In genomic region chr2:65431417-65432226, GRCh38 we compare ENCODE assay signal across 8 cellular contexts. TPM values are rescaled to one million over a fixed set of nuclear protein-coding genes. Genes with fewer than 3 reads are reported as not detected.
DNase-seq lines count a peak whose midpoint lies in the region; ATAC-seq, FAIRE-seq and TF ChIP-seq lines count a peak whose summit lies in the region.

No MANE protein-coding gene starts in this region.

- no peak for FAIRE-seq in H1 (lab: Jason Lieb, UNC)

- peak overlapping the region; percentile 57; the same call in 1 of the 2 replicates for H4K8ac ChIP-seq in H1 (ENCODE audit: extremely low read depth, insufficient read depth, low read length)

- peaks cover 3% of the 10 kb centered on the region for H3K36me3 Mint-ChIP-seq in activated CD4-positive, alpha-beta memory T cell treated with anti-CD3 and anti-CD28 coated beads, Interleukin-2, amount 10 ng/mL, durations not matched to agents 7 days and 5 days (ENCODE audit: low read depth)
- H3K36me3 Mint-ChIP-seq in stimulated activated naive B cell treated with anti-CD40 and anti-IgM and Interleukin-4, amounts not matched to agents 10 μg/mL and 1 μg/mL and 100 μg/mL, for 72 hours, result peaks cover 4 to 9% of the 10 kb centered on the region in 2 donors

- no peaks in the 10 kb centered on the region for H3K9me3 Mint-ChIP-seq in activated CD4-positive, alpha-beta memory T cell treated with anti-CD3 and anti-CD28 coated beads, Interleukin-2, amount 10 ng/mL, durations not matched to agents 7 days and 5 days
- H3K9me3 Mint-ChIP-seq in stimulated activated naive B cell treated with anti-CD40 and anti-IgM and Interleukin-4, amounts not matched to agents 10 μg/mL and 1 μg/mL and 100 μg/mL, for 72 hours, result no peaks in the 10 kb centered on the region

- H3K18ac ChIP-seq in H1 (ENCODE audit: extremely low read depth, low read length), result peak overlapping the region; percentile 43; the same call in 1 of the 2 replicates

- POLR2A ChIA-PET in activated CD4-positive, alpha-beta memory T cell treated with anti-CD3 and anti-CD28 coated beads, Interleukin-2, amount 10 ng/mL, durations not matched to agents 7 days and 5 days (lab: Charles Lee), result interaction anchor here (0.9 to 3.6 kb wide), 8 partner anchors 10 to 377 kb away, joined by 3 to 22 read pairs (median 6); partner anchors contain the start of gene ACTR2
- POLR2A ChIA-PET in H1 (lab: Charles Lee; ENCODE audit: partially characterized antibody), result interaction anchor here (0.6 to 0.9 kb wide), 2 partner anchors 19 to 1583 kb away, joined by 3 read pairs; no protein-coding TSS in a partner anchor

- H2AFZ ChIP-seq in H1 (ENCODE audit: low read length), result no peak overlapping the region

- H2BK20ac ChIP-seq in H1 (ENCODE audit: low read length), result no peak overlapping the region

- H3K4ac ChIP-seq in H1 (replicated peaks; ENCODE audit: insufficient read length, low read depth, low read length), result no peak overlapping the region

- no peak overlapping the region for H3K56ac ChIP-seq in H1 (replicated peaks; ENCODE audit: insufficient read length, low read depth, low read length)

- no peaks in the 10 kb centered on the region for H3K9me3 ChIP-seq in H1 (ENCODE audit: insufficient read depth in 2 of 2, low read depth in 1 of 2, low read length in 1 of 2)

- H3K9ac ChIP-seq in H1 (replicated peaks in 1 of 4; ENCODE audit: extremely low read depth in 1 of 4, low read depth in 3 of 4, low read length in 3 of 4), result peak overlapping the region in 3 of 4 experiments; percentile 38 to 48 (median 44); a peak in 5 of 7 replicates

- H2BK15ac ChIP-seq in H1 (ENCODE audit: low read length), result no peak overlapping the region

- DNase-seq in NCI-H2196 (lab: John Stamatoyannopoulos, UW; ENCODE audit: unreplicated experiment), result peak; percentile 24
- no peak for DNase-seq in NCI-H2196 treated with DMSO at 0.1 percent for 48 hours (lab: John Stamatoyannopoulos, UW; ENCODE audit: unreplicated experiment)
- peak; percentile 9 for DNase-seq in NCI-H187 treated with DMSO at 0.1 percent for 48 hours (lab: John Stamatoyannopoulos, UW)
- peak; percentile 57 for DNase-seq in activated CD4-positive, alpha-beta memory T cell treated with anti-CD3 and anti-CD28 coated beads, Interleukin-2, amount 10 ng/mL, durations not matched to agents 7 days and 5 days
- DNase-seq in H1 (ENCODE audit: low read depth in 1 of 2, low spot score in 2 of 2), result peak in 1 of 2 experiments; percentile 65
- peak; percentile 90 for DNase-seq in mesenteric fat pad (ENCODE audit: low spot score)
- peak; percentile 61 for DNase-seq in stimulated activated naive B cell treated with anti-CD40 and anti-IgM and Interleukin-4, amounts not matched to agents 10 μg/mL and 1 μg/mL and 100 μg/mL, for 72 hours

- H3K27ac Mint-ChIP-seq in activated CD4-positive, alpha-beta memory T cell treated with anti-CD3 and anti-CD28 coated beads, Interleukin-2, amount 10 ng/mL, durations not matched to agents 7 days and 5 days, result peak overlapping the region; percentile 72
- H3K27ac Mint-ChIP-seq in stimulated activated naive B cell treated with anti-CD40 and anti-IgM and Interleukin-4, amounts not matched to agents 10 μg/mL and 1 μg/mL and 100 μg/mL, for 72 hours, result peak overlapping the region; percentile 97

- H3K27ac ChIP-seq in H1 (ENCODE audit: low read depth, low read length), result no peak overlapping the region

- CTCF ChIA-PET in activated CD4-positive, alpha-beta memory T cell treated with anti-CD3 and anti-CD28 coated beads, Interleukin-2, amount 10 ng/mL, durations not matched to agents 7 days and 5 days (lab: Charles Lee), result interaction anchor here (1.1 to 1.3 kb wide), 2 partner anchors 65 to 111 kb away, joined by 3 read pairs; no protein-coding TSS in a partner anchor
- CTCF ChIA-PET in H1 (lab: Charles Lee; ENCODE audit: partially characterized antibody), result interaction anchor here (0.7 to 1.4 kb wide), 2 partner anchors 14 to 160 kb away, joined by 3 read pairs; no protein-coding TSS in a partner anchor

- no peak overlapping the region for H2BK120ac ChIP-seq in H1 (replicated peaks; ENCODE audit: low read depth, low read length)

- H2BK5ac ChIP-seq in H1 (ENCODE audit: low read depth, low read length), result no peak overlapping the region; the same call in 1 of the 2 replicates

- 3% methylated on average over 56 of the region's 72 CpGs; no CpG with 5 or more reads in 1 of the 2 experiments for WGBS in H1 (ENCODE audit: extremely low coverage in 1 of 2, insufficient coverage in 1 of 2, insufficient read length in 1 of 2, insufficient replicate concordance in 2 of 2, low coverage in 1 of 2, low lambda C conversion rate in 2 of 2, missing lambda C conversion rate in 1 of 2), 2 experiments

- H3K4me1 Mint-ChIP-seq in activated CD4-positive, alpha-beta memory T cell treated with anti-CD3 and anti-CD28 coated beads, Interleukin-2, amount 10 ng/mL, durations not matched to agents 7 days and 5 days, result peaks cover 24% of the 10 kb centered on the region
- H3K4me1 Mint-ChIP-seq in stimulated activated naive B cell treated with anti-CD40 and anti-IgM and Interleukin-4, amounts not matched to agents 10 μg/mL and 1 μg/mL and 100 μg/mL, for 72 hours, result peaks cover 11 to 43% of the 10 kb centered on the region in 2 donors

- peaks cover 6 to 18% (median 15%) of the 10 kb centered on the region in 4 experiments for H3K4me1 ChIP-seq in H1 (replicated peaks in 1 of 4; ENCODE audit: control insufficient read depth in 3 of 4, insufficient read depth in 4 of 4, low read length in 3 of 4)

- 0 out of 2 replicates have a peak overlapping the region, but pooled peaks have one; percentile 17 for H2BK12ac ChIP-seq in H1 (ENCODE audit: low read depth, low read length)

- TF ChIP-seq CTCF in H1 (IDR thresholded peaks at IDR 0.05; ENCODE audit: control extremely low read depth in 1 of 3, insufficient read depth in 1 of 3, low read depth in 1 of 3, low read length in 3 of 3), result no peak

- peaks cover 4% of the 10 kb centered on the region; the same call in 1 of the 2 replicates for H3K79me1 ChIP-seq in H1 (ENCODE audit: low read depth, low read length)

- peak overlapping the region; percentile 74 to 88 for H3K4me2 ChIP-seq in H1 (ENCODE audit: insufficient read depth in 1 of 2, low read depth in 2 of 2, low read length in 2 of 2)

- H4K91ac ChIP-seq in H1 (replicated peaks; ENCODE audit: insufficient read length, low read length), result no peak overlapping the region

- H3K27me3 Mint-ChIP-seq in activated CD4-positive, alpha-beta memory T cell treated with anti-CD3 and anti-CD28 coated beads, Interleukin-2, amount 10 ng/mL, durations not matched to agents 7 days and 5 days, result peaks cover 39% of the 10 kb centered on the region
- H3K27me3 Mint-ChIP-seq in stimulated activated naive B cell treated with anti-CD40 and anti-IgM and Interleukin-4, amounts not matched to agents 10 μg/mL and 1 μg/mL and 100 μg/mL, for 72 hours, result peaks cover 7 to 10% of the 10 kb centered on the region in 2 donors

- peak overlapping the region; percentile 92 for H3K4me3 Mint-ChIP-seq in activated CD4-positive, alpha-beta memory T cell treated with anti-CD3 and anti-CD28 coated beads, Interleukin-2, amount 10 ng/mL, durations not matched to agents 7 days and 5 days
- H3K4me3 Mint-ChIP-seq in stimulated activated naive B cell treated with anti-CD40 and anti-IgM and Interleukin-4, amounts not matched to agents 10 μg/mL and 1 μg/mL and 100 μg/mL, for 72 hours, result peak overlapping the region; percentile 94 to 100

- H3K23ac ChIP-seq in H1 (ENCODE audit: insufficient read length), result no peak overlapping the region

- peak; percentile 39 for ATAC-seq in HG02870 (IDR thresholded peaks at IDR 0.05; ENCODE audit: unreplicated experiment)
- ATAC-seq in stimulated activated naive B cell treated with anti-CD40 and anti-IgM and Interleukin-4, amounts not matched to agents 10 μg/mL and 1 μg/mL and 100 μg/mL, for 72 hours (replicated peaks), result peak; percentile 48 to 52

- no peak for TF ChIP-seq RAD21 in H1 (IDR thresholded peaks at IDR 0.05 in 1 of 2, conservative IDR thresholded peaks at IDR 0.05 in 1 of 2; ENCODE audit: low read depth in 2 of 2, low read length in 2 of 2)

- H2AK5ac ChIP-seq in H1 (ENCODE audit: low read depth, low read length), result no peak overlapping the region

- H4K20me1 ChIP-seq in H1 (replicated peaks in 1 of 2; ENCODE audit: control insufficient read depth in 1 of 2, insufficient read depth in 2 of 2, low read length in 2 of 2), result peaks cover 20 to 23% of the 10 kb centered on the region in 2 experiments

- peaks cover 0 to 31% (median 17%) of the 10 kb centered on the region in 4 experiments; a peak in 6 of 7 replicates for H3K27me3 ChIP-seq in H1 (replicated peaks in 1 of 4; ENCODE audit: control insufficient read depth in 3 of 4, extremely low read depth in 1 of 4, insufficient read depth in 3 of 4, low read length in 3 of 4)

- H3K36me3 ChIP-seq in H1 (ENCODE audit: control insufficient read depth in 2 of 4, insufficient read depth in 4 of 4, low read length in 3 of 4), result no peaks in the 10 kb centered on the region

- peaks cover 0 to 36% of the 10 kb centered on the region in 2 experiments; a peak in 2 of 4 replicates for H3K79me2 ChIP-seq in H1 (ENCODE audit: control insufficient read depth in 1 of 2, insufficient read depth in 2 of 2, low read length in 2 of 2)

- H3K14ac ChIP-seq in H1 (ENCODE audit: insufficient read length), result no peak overlapping the region

- H4K5ac ChIP-seq in H1 (ENCODE audit: insufficient read length, low read depth, low read length), result no peak overlapping the region

- TF ChIP-seq EP300 in H1 (IDR thresholded peaks at IDR 0.05; ENCODE audit: borderline replicate concordance in 1 of 2, low read depth in 2 of 2, low read length in 2 of 2), result no peak

- peak overlapping the region; percentile 61 to 92 (median 73) for H3K4me3 ChIP-seq in H1 (ENCODE audit: extremely low read depth in 1 of 4, insufficient read depth in 2 of 4, low read depth in 3 of 4, low read length in 4 of 4)

- peaks cover 15% of the 10 kb centered on the region; the same call in 1 of the 2 replicates for H3K23me2 ChIP-seq in H1 (ENCODE audit: low read depth, low read length)

- no peak for TF ChIP-seq POLR2A in H1 (IDR thresholded peaks at IDR 0.05; ENCODE audit: control extremely low read depth in 1 of 2, low read depth in 2 of 2, low read length in 2 of 2)

TF ChIP-seq in H1, 55 proteins besides CTCF, POLR2A, EP300 and RAD21 (continues in another document):
- peak; percentile 28; the same call in 1 of the 2 replicates for TF ChIP-seq YY1 (IDR thresholded peaks at IDR 0.05; ENCODE audit: low read depth, low read length)

RNA-seq across cellular contexts. Expression of gene SPRED2, which starts 0.8 kb away (rescaled TPM):
- total RNA-seq in activated CD4-positive, alpha-beta memory T cell treated with anti-CD3 and anti-CD28 coated beads, Interleukin-2, amount 10 ng/mL, durations not matched to agents 7 days and 5 days, result 10 to 100 TPM; 12.2 to 12.6 TPM
- 22.5 and 25.4 TPM in 2 replicates for total RNA-seq in H1 (2021; fragmentation: NEBNext Ultra II Directional; extraction: Animal tissue kit (Norgen Biotek cat#: 25700))
- 15.3 and 21.0 TPM in 2 replicates for polyA plus RNA-seq in H1 (2011; rRNA removed)
- 9.4 TPM for polyA plus RNA-seq in H1 (2011; cell fraction: cytosol; rRNA removed)
- polyA plus RNA-seq in H1 (2011; cell fraction: nucleus; rRNA removed), result 14.3 TPM
- polyA plus RNA-seq in H1 (2012, experiment 1 of 2), result 13.7 to 15.0 TPM (median 14.4 TPM) in 4 replicates
- 7.6 TPM for polyA plus RNA-seq in H1 (2012, experiment 2 of 2)
- polyA plus RNA-seq in H1 (2013, experiment 1 of 2), result 11.7 TPM
- polyA plus RNA-seq in H1 (2013, experiment 2 of 2), result 11.4 TPM
- 9.2 and 13.0 TPM in 2 replicates for polyA minus RNA-seq in H1 (2011; rRNA and poly(A)+ RNA removed)
- polyA minus RNA-seq in H1 (2011; cell fraction: cytosol; rRNA and poly(A)+ RNA removed), result 15.4 TPM
- polyA minus RNA-seq in H1 (2011; cell fraction: nucleus; rRNA and poly(A)+ RNA removed), result 7.6 TPM
- 48.7 TPM for total RNA-seq in mesenteric fat pad
